Comparison of ENCODE assay signal across 22 cellular contexts in the genomic region with DNA sequence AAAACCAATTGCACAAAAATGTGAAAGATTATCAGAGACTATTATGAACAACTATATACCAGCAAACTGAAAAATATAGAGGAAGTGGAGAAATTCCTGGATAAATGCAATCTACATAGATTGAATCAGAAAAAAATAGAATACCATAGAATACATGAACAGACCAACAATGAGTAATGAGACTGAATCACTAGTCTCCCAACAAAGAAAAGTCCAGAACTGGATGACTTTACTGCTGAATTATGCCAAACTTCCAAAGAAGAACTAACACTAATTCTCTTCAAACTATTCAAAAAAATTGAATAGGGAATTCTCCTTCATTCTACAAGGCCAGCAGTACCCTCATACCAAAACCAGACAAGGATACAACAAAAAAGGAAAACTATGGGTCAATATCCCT.
DNase-seq lines count a peak whose midpoint lies in the region; ATAC-seq, FAIRE-seq and TF ChIP-seq lines count a peak whose summit lies in the region.
"Had no signal": no experiment of that assay in that cellular context is flagged by ENCODE, and none has a peak within 500 bp of the region (broad histone marks: within the 10 kb centered on the region; RNA-seq: fewer than 3 reads in every experiment).

No MANE protein-coding gene starts in this region.

- H3K27me3 ChIP-seq in astrocyte (ENCODE audit: insufficient read depth, low read length) (no peaks in the 10 kb centered on the region), HAP-1 (ENCODE audit: low read depth) (no peaks in the 10 kb centered on the region)
- H3K27me3 ChIP-seq: SJCRH30 had no signal

- H3K9me3 ChIP-seq in astrocyte (ENCODE audit: insufficient read depth, low read depth, low read length) (no peaks in the 10 kb centered on the region), HAP-1 (no peaks in the 10 kb centered on the region)
- H3K9me3 ChIP-seq: A549 had no signal

- in situ Hi-C loops in HAP-1 (cut with MboI; ENCODE audit: low sequenced_read_pairs), result loop anchor here (25.0 kb wide), 1 partner anchor 398 kb away; no protein-coding TSS in a partner anchor

- no peaks in the 10 kb centered on the region; the same call in none of the 2 replicates for H3K9me3 Mint-ChIP-seq in HFFc6
- H3K9me3 Mint-ChIP-seq in astrocyte (ENCODE audit: unreplicated experiment), result peaks cover 22% of the 10 kb centered on the region
- H3K9me3 Mint-ChIP-seq in activated naive CD4-positive, alpha-beta T cell treated with anti-CD3 and anti-CD28 coated beads, Interleukin-2, amount 10 ng/mL, durations not matched to agents 7 days and 5 days, result peaks cover 6% of the 10 kb centered on the region

- H3K79me2 ChIP-seq in astrocyte (ENCODE audit: insufficient read depth, low read length), result no peaks in the 10 kb centered on the region

- no peaks in the 10 kb centered on the region for H4K20me1 ChIP-seq in astrocyte (ENCODE audit: insufficient read depth, low read length)

- H3K4me3 Mint-ChIP-seq in HFFc6, result no peak overlapping the region
- no peak overlapping the region for H3K4me3 Mint-ChIP-seq in astrocyte (ENCODE audit: unreplicated experiment)
- H3K4me3 Mint-ChIP-seq in activated naive CD4-positive, alpha-beta T cell treated with anti-CD3 and anti-CD28 coated beads, Interleukin-2, amount 10 ng/mL, durations not matched to agents 7 days and 5 days, result no peak overlapping the region
- H3K4me3 Mint-ChIP-seq: CD4-positive, CD25-positive, alpha-beta regulatory T cell had no signal

- H3K4me3 ChIP-seq in astrocyte (ENCODE audit: insufficient read depth, low read depth, low read length), result no peak overlapping the region
- H3K4me3 ChIP-seq in fibroblast of mammary gland (ENCODE audit: control insufficient read depth, low read depth, low read length), result no peak overlapping the region
- no peak overlapping the region for H3K4me3 ChIP-seq in skeletal muscle cell (ENCODE audit: low read depth, low read length)
- H3K4me3 ChIP-seq in HAP-1, result no peak overlapping the region
- H3K4me3 ChIP-seq: A549, SJCRH30 had no signal

- H3K27me3 Mint-ChIP-seq in HFFc6 (ENCODE audit: insufficient read depth) (peaks cover 2% of the 10 kb centered on the region; the same call in 1 of the 2 replicates), astrocyte (ENCODE audit: low read depth, unreplicated experiment) (no peaks in the 10 kb centered on the region)
- H3K27me3 Mint-ChIP-seq in activated naive CD4-positive, alpha-beta T cell treated with anti-CD3 and anti-CD28 coated beads, Interleukin-2, amount 10 ng/mL, durations not matched to agents 7 days and 5 days, result peaks cover 10% of the 10 kb centered on the region

- no peak for FAIRE-seq in astrocyte (lab: Jason Lieb, UNC)
- FAIRE-seq: A549, HTR-8/SVneo had no signal

- H3K27ac Mint-ChIP-seq in HFFc6, result no peak overlapping the region; the same call in 1 of the 2 replicates
- H3K27ac Mint-ChIP-seq in astrocyte (ENCODE audit: unreplicated experiment), result peak overlapping the region; percentile 84
- no peak overlapping the region for H3K27ac Mint-ChIP-seq in activated naive CD4-positive, alpha-beta T cell treated with anti-CD3 and anti-CD28 coated beads, Interleukin-2, amount 10 ng/mL, durations not matched to agents 7 days and 5 days
- H3K27ac Mint-ChIP-seq: CD4-positive, CD25-positive, alpha-beta regulatory T cell had no signal

- H3K4me2 ChIP-seq in astrocyte (ENCODE audit: low read length), result no peak overlapping the region
- H3K4me2 ChIP-seq: A549, KMS-11 had no signal

- H3K9ac ChIP-seq in astrocyte (ENCODE audit: low read length), result no peak overlapping the region
- H3K9ac ChIP-seq: KMS-11 had no signal

- H3K36me3 Mint-ChIP-seq in HFFc6 (ENCODE audit: low read depth), result no peaks in the 10 kb centered on the region
- peaks cover 6% of the 10 kb centered on the region for H3K36me3 Mint-ChIP-seq in astrocyte (ENCODE audit: low read depth, unreplicated experiment)
- H3K36me3 Mint-ChIP-seq in activated naive CD4-positive, alpha-beta T cell treated with anti-CD3 and anti-CD28 coated beads, Interleukin-2, amount 10 ng/mL, durations not matched to agents 7 days and 5 days, result no peaks in the 10 kb centered on the region
- H3K36me3 Mint-ChIP-seq: CD4-positive, CD25-positive, alpha-beta regulatory T cell had no signal

- H3K36me3 ChIP-seq in astrocyte (ENCODE audit: insufficient read depth, low read length), result no peaks in the 10 kb centered on the region
- H3K36me3 ChIP-seq in HAP-1 (replicated peaks), result no peaks in the 10 kb centered on the region
- H3K36me3 ChIP-seq: SJCRH30 had no signal

- CTCF ChIA-PET in activated naive CD4-positive, alpha-beta T cell treated with anti-CD3 and anti-CD28 coated beads, Interleukin-2, amount 10 ng/mL, durations not matched to agents 7 days and 5 days (lab: Charles Lee), result no interaction called here

- H3K27ac ChIP-seq in astrocyte (ENCODE audit: low read depth, low read length), result no peak overlapping the region
- H3K27ac ChIP-seq: A549, HL-60, KMS-11, SJCRH30 had no signal

- no peak for ATAC-seq in HG02571 (IDR thresholded peaks at IDR 0.05; ENCODE audit: unreplicated experiment)
- ATAC-seq: A549, Panc1 had no signal

- no peak overlapping the region for H2AFZ ChIP-seq in astrocyte (ENCODE audit: low read depth, low read length)

- no peaks in the 10 kb centered on the region for H3K4me1 ChIP-seq in astrocyte (ENCODE audit: insufficient read depth, low read length)
- no peaks in the 10 kb centered on the region for H3K4me1 ChIP-seq in HAP-1
- H3K4me1 ChIP-seq: A549 had no signal

- DNase-seq in HFFc6, result peak; percentile 21
- peak; percentile 23 for DNase-seq in astrocyte (ENCODE audit: low read depth)
- DNase-seq in fibroblast of mammary gland (ENCODE audit: low read depth), result peak; percentile 28
- peak; percentile 6 for DNase-seq in skeletal muscle cell (ENCODE audit: low read depth)
- no peak for DNase-seq in HAP-1 (ENCODE audit: low spot score in 2 of 2)
- DNase-seq in activated naive CD4-positive, alpha-beta T cell treated with anti-CD3 and anti-CD28 coated beads, Interleukin-2, amount 10 ng/mL, durations not matched to agents 7 days and 5 days, result no peak
- DNase-seq: CD4-positive, CD25-positive, alpha-beta regulatory T cell; EL; IMR-90; NCI-H1105 treated with DMSO at 0.1 percent for 48 hours; NCI-H1694 treated with DMSO at 0.1 percent for 48 hours; NCI-H2081 treated with DMSO at 0.1 percent for 48 hours; NCI-H2171 treated with DMSO at 0.1 percent for 48 hours; NCI-H524 treated with DMSO at 0.1 percent for 48 hours; NCI-H82; SJCRH30 had no signal

- TF ChIP-seq CTCF in HFFc6 (IDR thresholded peaks at IDR 0.05) (no peak), astrocyte (IDR thresholded peaks at IDR 0.05; ENCODE audit: insufficient read depth, low read depth, low read length) (no peak), fibroblast of mammary gland (conservative IDR thresholded peaks at IDR 0.05; ENCODE audit: control insufficient read depth, insufficient read depth, low read depth, low read length) (no peak)

- peaks cover 13% of the 10 kb centered on the region for H3K4me1 Mint-ChIP-seq in HFFc6 (ENCODE audit: low read depth)
- H3K4me1 Mint-ChIP-seq in astrocyte (ENCODE audit: low read depth, unreplicated experiment), result peaks cover 20% of the 10 kb centered on the region
- H3K4me1 Mint-ChIP-seq in activated naive CD4-positive, alpha-beta T cell treated with anti-CD3 and anti-CD28 coated beads, Interleukin-2, amount 10 ng/mL, durations not matched to agents 7 days and 5 days, result no peaks in the 10 kb centered on the region
- H3K4me1 Mint-ChIP-seq: CD4-positive, CD25-positive, alpha-beta regulatory T cell had no signal

Comparison
In these comparisons a context has a peak if more than half of its experiments do, and no peak if none do; other contexts are left out.
1. DNase-seq: peak in HFFc6 (single experiment), astrocyte (single experiment), fibroblast of mammary gland (single experiment) and skeletal muscle cell (single experiment); none in HAP-1 (0 of 2) and activated naive CD4-positive, alpha-beta T cell treated with anti-CD3 and anti-CD28 coated beads, Interleukin-2, amount 10 ng/mL, durations not matched to agents 7 days and 5 days (single experiment).